1 cellular context compared by ENCODE assay signal in genomic region chr21:29002442-29003144, GRCh38.
A peak's percentile ranks its signal among the peaks of the same experiment; 100 is the strongest.
TF ChIP-seq lines count a peak whose summit lies in the region.

No MANE protein-coding gene starts in this region.

TF ChIP-seq in SK-N-SH, 30 proteins besides CTCF, POLR2A, EP300 and RAD21 (continued from another document):
- peak; percentile 98 for TF ChIP-seq POLR2AphosphoS5 (IDR thresholded peaks at IDR 0.05; ENCODE audit: low read depth, low read length)
- TF ChIP-seq RFX5 (IDR thresholded peaks at IDR 0.05; ENCODE audit: low read length), result peak; percentile 68
- no peak for TF ChIP-seq TEAD4 (IDR thresholded peaks at IDR 0.05; ENCODE audit: borderline replicate concordance, insufficient read depth)
- no peak for TF ChIP-seq FOSL2 (IDR thresholded peaks at IDR 0.05; ENCODE audit: borderline replicate concordance, low read depth)
- TF ChIP-seq USF1 (IDR thresholded peaks at IDR 0.05; ENCODE audit: borderline replicate concordance, low read depth), result no peak
- TF ChIP-seq FOXM1 (IDR thresholded peaks at IDR 0.05; ENCODE audit: low read depth), result no peak
- no peak for TF ChIP-seq SMC3 (IDR thresholded peaks at IDR 0.05; ENCODE audit: low read depth, low read length)
TF ChIP-seq in SK-N-SH: peak in this region for 10.
